Comparison of ENCODE assay signal across 27 cellular contexts in the genomic region with DNA sequence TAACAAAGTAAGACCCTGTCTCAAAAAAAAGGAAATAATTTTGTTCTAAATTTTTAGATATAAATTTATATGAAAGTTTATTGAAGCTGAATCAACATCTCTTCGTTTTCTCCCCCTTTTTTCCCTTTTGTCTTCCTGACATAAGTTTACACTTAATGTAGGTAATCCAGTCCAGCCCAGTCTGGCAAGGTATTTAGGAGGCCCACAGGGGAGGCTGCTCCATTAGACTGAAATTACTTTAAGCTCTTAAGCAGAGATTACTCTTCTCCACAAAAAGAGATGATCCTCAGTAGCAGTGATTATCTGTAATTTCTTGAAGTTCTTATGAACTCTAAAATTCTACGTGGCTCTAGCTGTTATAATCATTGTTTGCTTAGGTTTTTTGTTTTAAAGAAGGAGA. TPM values are rescaled to one million over a fixed set of nuclear protein-coding genes. Genes with fewer than 3 reads are reported as not detected.
DNase-seq lines count a peak whose midpoint lies in the region; ATAC-seq, FAIRE-seq and TF ChIP-seq lines count a peak whose summit lies in the region.
"Had no signal": no experiment of that assay in that cellular context is flagged by ENCODE, and none has a peak within 500 bp of the region (broad histone marks: within the 10 kb centered on the region; RNA-seq: fewer than 3 reads in every experiment).

No MANE protein-coding gene starts in this region.

- TF ChIP-seq CTCF in D721Med (IDR thresholded peaks at IDR 0.05; ENCODE audit: insufficient read depth, missing control alignments) (no peak), neural progenitor cell (IDR thresholded peaks at IDR 0.05) (no peak), chondrocyte (IDR thresholded peaks at IDR 0.05) (no peak)

- no peaks in the 10 kb centered on the region for H4K20me1 ChIP-seq in neural progenitor cell (ENCODE audit: low read depth)
- H4K20me1 ChIP-seq: BLaER1 had no signal

- peak; percentile 24 for DNase-seq in D721Med (ENCODE audit: insufficient read length, low spot score)
- DNase-seq in NCI-H82 treated with DMSO at 0.1 percent for 48 hours (lab: John Stamatoyannopoulos, UW; ENCODE audit: unreplicated experiment), result peak; percentile 54
- peak; percentile 9 for DNase-seq in neural progenitor cell (ENCODE audit: low spot score)
- DNase-seq in chondrocyte (ENCODE audit: low spot score), result no peak
- DNase-seq in stimulated activated CD4-positive, alpha-beta T cell treated with anti-CD3 and anti-CD28 coated beads, Interleukin-2, amount 100 ng/mL, for 48 hours, result no peak
- DNase-seq: 8988T; ACHN; BE2C; C1 segment of cervical spinal cord; CD4-positive, alpha-beta memory T cell; CD4-positive, CD25-positive, alpha-beta regulatory T cell; CD8-positive, alpha-beta memory T cell; COR-L47; DMS 273 treated with DMSO at 0.1 percent for 48 hours; DMS153; DMS53; DMS79; DND-41; EL; GDM1 had no signal

- H2AFZ ChIP-seq in neural progenitor cell (replicated peaks), result no peak overlapping the region

- no peaks in the 10 kb centered on the region for H3K9me3 Mint-ChIP-seq in neural progenitor cell
- H3K9me3 Mint-ChIP-seq in chondrocyte (ENCODE audit: low read depth), result no peaks in the 10 kb centered on the region
- H3K9me3 Mint-ChIP-seq: CD4-positive, alpha-beta memory T cell; CD8-positive, alpha-beta memory T cell had no signal

- H3K4me3 ChIP-seq in neural progenitor cell, result no peak overlapping the region
- H3K4me3 ChIP-seq: BLaER1, GM12878 had no signal

- no peaks in the 10 kb centered on the region for H3K9me3 ChIP-seq in neural progenitor cell (ENCODE audit: low read depth)
- H3K9me3 ChIP-seq: BE2C, BLaER1 had no signal

- H3K4me3 Mint-ChIP-seq in neural progenitor cell (no peak overlapping the region), chondrocyte (ENCODE audit: unreplicated experiment) (no peak overlapping the region)
- H3K4me3 Mint-ChIP-seq: CD14-positive monocyte; CD4-positive, alpha-beta memory T cell; CD4-positive, CD25-positive, alpha-beta regulatory T cell; CD8-positive, alpha-beta memory T cell had no signal

- no peaks in the 10 kb centered on the region for H3K36me3 ChIP-seq in neural progenitor cell
- H3K36me3 ChIP-seq: BE2C, BLaER1 had no signal

- no peaks in the 10 kb centered on the region for H3K4me1 ChIP-seq in neural progenitor cell
- H3K4me1 ChIP-seq: BE2C, BLaER1 had no signal

- no peaks in the 10 kb centered on the region for H3F3A ChIP-seq in neural progenitor cell (ENCODE audit: low read depth)

- H3K27ac Mint-ChIP-seq in neural progenitor cell (no peak overlapping the region), chondrocyte (ENCODE audit: unreplicated experiment) (no peak overlapping the region)
- H3K27ac Mint-ChIP-seq: CD14-positive monocyte; CD4-positive, alpha-beta memory T cell; CD4-positive, CD25-positive, alpha-beta regulatory T cell; CD8-positive, alpha-beta memory T cell had no signal

- H3K27ac ChIP-seq in neural progenitor cell, result no peak overlapping the region
- H3K27ac ChIP-seq: BLaER1 had no signal

- H3K9ac ChIP-seq in neural progenitor cell, result no peak overlapping the region
- H3K9ac ChIP-seq: BLaER1 had no signal

- H3K27me3 Mint-ChIP-seq in neural progenitor cell (ENCODE audit: insufficient read depth, low read depth) (no peaks in the 10 kb centered on the region), chondrocyte (ENCODE audit: low read depth) (no peaks in the 10 kb centered on the region)

- no peaks in the 10 kb centered on the region for H3K36me3 Mint-ChIP-seq in neural progenitor cell
- peaks cover 3% of the 10 kb centered on the region for H3K36me3 Mint-ChIP-seq in chondrocyte (ENCODE audit: low read depth)
- H3K36me3 Mint-ChIP-seq: CD14-positive monocyte; CD4-positive, alpha-beta memory T cell; CD4-positive, CD25-positive, alpha-beta regulatory T cell; CD8-positive, alpha-beta memory T cell had no signal

- FAIRE-seq in D721Med (lab: Jason Lieb, UNC), result peak; percentile 56
- FAIRE-seq: A204.1, GM12892, GM18507 had no signal

- H3K4me2 ChIP-seq in neural progenitor cell, result no peak overlapping the region
- H3K4me2 ChIP-seq: BLaER1 had no signal

- no peaks in the 10 kb centered on the region for H3K27me3 ChIP-seq in neural progenitor cell
- H3K27me3 ChIP-seq: BE2C, BLaER1 had no signal

- no peak for ATAC-seq in GM19324 (IDR thresholded peaks at IDR 0.05; ENCODE audit: low FRiP score, unreplicated experiment)

- H3K79me2 ChIP-seq in neural progenitor cell (ENCODE audit: low read depth), result no peaks in the 10 kb centered on the region

- H3K4me1 Mint-ChIP-seq in neural progenitor cell (no peaks in the 10 kb centered on the region), chondrocyte (ENCODE audit: low read depth) (peaks cover 15% of the 10 kb centered on the region)
- H3K4me1 Mint-ChIP-seq: CD14-positive monocyte; CD4-positive, alpha-beta memory T cell; CD4-positive, CD25-positive, alpha-beta regulatory T cell; CD8-positive, alpha-beta memory T cell had no signal

RNA-seq across cellular contexts. Expression of a gene that starts 46.0 kb away (rescaled TPM):
- total RNA-seq in neural progenitor cell (ENCODE audit: low replicate concordance) (153 and 216 TPM in 2 replicates), chondrocyte (585 to 828 TPM (median 589 TPM) in 3 replicates)

Comparison
In these comparisons a context has a peak if more than half of its experiments do, and no peak if none do; other contexts are left out.
1. DNase-seq: peak in D721Med (single experiment), NCI-H82 treated with DMSO at 0.1 percent for 48 hours (single experiment) and neural progenitor cell (single experiment); none in chondrocyte (single experiment) and stimulated activated CD4-positive, alpha-beta T cell treated with anti-CD3 and anti-CD28 coated beads, Interleukin-2, amount 100 ng/mL, for 48 hours (0 of 2).